ENCODE assay signal across 27 cellular contexts in the genomic region with DNA sequence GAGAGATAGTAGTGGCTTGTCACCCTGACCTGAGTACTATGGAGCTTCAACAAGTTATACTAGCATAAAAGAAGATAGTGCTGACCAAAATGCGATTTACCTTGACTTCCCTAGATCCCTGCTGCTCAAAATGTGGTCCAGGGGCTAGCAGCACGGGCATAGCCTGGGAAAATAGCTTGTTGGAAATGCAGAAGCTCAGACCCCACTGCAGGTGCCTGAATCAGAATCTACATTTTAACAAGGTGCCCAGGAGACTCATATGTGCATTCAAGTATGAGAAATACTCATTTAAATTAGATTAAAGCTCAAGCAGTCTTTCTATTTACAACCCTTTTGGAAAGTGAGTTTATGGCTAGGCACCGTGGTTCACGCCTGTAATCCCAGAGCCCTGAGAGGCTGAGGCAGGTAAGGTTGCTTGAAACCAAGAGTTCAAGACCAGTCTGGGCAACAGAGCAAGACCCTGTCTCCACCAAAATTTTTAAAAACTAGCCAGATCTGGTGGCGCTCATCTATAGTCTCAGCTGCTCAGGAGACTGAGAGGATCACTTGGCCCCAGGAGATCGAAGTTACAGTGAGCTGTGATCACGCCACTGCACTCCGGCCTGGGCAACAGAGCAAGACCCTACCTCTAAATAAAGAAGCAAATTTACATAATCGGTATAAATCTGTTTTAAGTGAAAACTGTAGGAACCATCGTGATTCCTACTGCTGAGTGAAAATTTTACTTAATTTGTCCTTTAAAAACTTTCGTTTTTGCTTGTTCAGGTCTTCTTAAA. TPM values are rescaled to one million over a fixed set of nuclear protein-coding genes. Genes with fewer than 3 reads are reported as not detected.
DNase-seq lines count a peak whose midpoint lies in the region; ATAC-seq, FAIRE-seq and TF ChIP-seq lines count a peak whose summit lies in the region.
"Had no signal": no experiment of that assay in that cellular context is flagged by ENCODE, and none has a peak within 500 bp of the region (broad histone marks: within the 10 kb centered on the region; RNA-seq: fewer than 3 reads in every experiment).

No MANE protein-coding gene starts in this region.

- TF ChIP-seq CTCF in A673 (conservative IDR thresholded peaks at IDR 0.05; ENCODE audit: low read depth, low read length) = no peak
- TF ChIP-seq CTCF in HEK293 (tag by site-specific recombination; IDR thresholded peaks at IDR 0.05) = no peak
- TF ChIP-seq CTCF in WTC11 (IDR thresholded peaks at IDR 0.05) = no peak
- no peak for TF ChIP-seq CTCF in HepG2 (CRISPR knock-in tag; IDR thresholded peaks at IDR 0.05)

- no peak overlapping the region for H3K4me3 ChIP-seq in A673 (ENCODE audit: low read depth, low read length, poor library complexity, severe bottlenecking)
- no peak overlapping the region for H3K4me3 ChIP-seq in HEK293 (ENCODE audit: low read depth, low read length)
- no peak overlapping the region for H3K4me3 ChIP-seq in HepG2 (replicated peaks in 1 of 3; ENCODE audit: insufficient read depth in 1 of 3, low read depth in 2 of 3, low read length in 3 of 3)
- H3K4me3 ChIP-seq: BLaER1 treated with 17β-estradiol and CSF1 and Interleukin-3, amounts not matched to agents 10 nM and 100 nM; GM12878 had no signal

- DNase-seq in A673 (ENCODE audit: low spot score) (no peak), WTC11 (ENCODE audit: low spot score) (no peak), HepG2 (ENCODE audit: low spot score) (no peak), G401 (ENCODE audit: low spot score) (no peak), DMS153 treated with DMSO at 0.1 percent for 48 hours (lab: John Stamatoyannopoulos, UW; ENCODE audit: unreplicated experiment) (no peak), GM19239 (ENCODE audit: insufficient read length, low spot score) (no peak)
- DNase-seq: ACHN; AML-193; BE2C; CD4-positive, alpha-beta T cell; CD8-positive, alpha-beta memory T cell; DMS 273 treated with DMSO at 0.1 percent for 48 hours; DMS53; DMS79 treated with DMSO at 0.1 percent for 48 hours; GDM1; H7; HCEC 1CT had no signal

- H3K4me1 Mint-ChIP-seq in WTC11 = no peaks in the 10 kb centered on the region
- H3K4me1 Mint-ChIP-seq: CD14-positive monocyte; CD8-positive, alpha-beta memory T cell had no signal

- peaks cover 33% of the 10 kb centered on the region for H3K79me2 ChIP-seq in HepG2 (ENCODE audit: insufficient read depth, low read length)

- H3K9ac ChIP-seq in HepG2 (ENCODE audit: insufficient read depth, low read depth, low read length) = no peak overlapping the region
- H3K9ac ChIP-seq: BLaER1 treated with 17β-estradiol and CSF1 and Interleukin-3, amounts not matched to agents 10 nM and 100 nM had no signal

- TF ChIP-seq EP300 in HepG2 (IDR thresholded peaks at IDR 0.05; ENCODE audit: low read depth in 2 of 2, low read length in 2 of 2) (no peak), HepG2 (CRISPR knock-in tag; IDR thresholded peaks at IDR 0.05; ENCODE audit: borderline replicate concordance) (no peak)

- no TSS peak for BruUV-seq in A673 (replicated peaks; lab: Mats Ljungman, UMichigan)
- BruUV-seq in HepG2 (replicated peaks; lab: Mats Ljungman, UMichigan) = TSS peak; percentile 0

- H3K36me3 ChIP-seq in A673 (ENCODE audit: insufficient read depth, low read length, poor library complexity, severe bottlenecking) = no peaks in the 10 kb centered on the region
- no peaks in the 10 kb centered on the region for H3K36me3 ChIP-seq in HEK293 (ENCODE audit: control insufficient read depth in 2 of 2, insufficient read depth in 1 of 2, low read length in 2 of 2)
- peaks cover 30 to 85% of the 10 kb centered on the region in 2 experiments for H3K36me3 ChIP-seq in HepG2 (replicated peaks in 1 of 2; ENCODE audit: control insufficient read depth in 1 of 2, insufficient read depth in 2 of 2, low read length in 2 of 2)
- H3K36me3 ChIP-seq: BE2C; BLaER1 treated with 17β-estradiol and CSF1 and Interleukin-3, amounts not matched to agents 10 nM and 100 nM had no signal

- no peaks in the 10 kb centered on the region for H3K9me3 Mint-ChIP-seq in WTC11
- H3K9me3 Mint-ChIP-seq: CD4-positive, alpha-beta T cell; CD8-positive, alpha-beta memory T cell had no signal

- POLR2A ChIA-PET in A673 (lab: Charles Lee; ENCODE audit: low non-redundant PET) (no interaction called here), HEK293 (lab: Yijun Ruan, JAX) (no interaction called here), WTC11 (lab: Charles Lee) (no interaction called here), HepG2 (lab: Yijun Ruan, JAX) (interaction anchor here (0.9 to 2.5 kb wide), 4 partner anchors 9 to 54 kb away, joined by 4 to 10 read pairs (median 4); no protein-coding TSS in a partner anchor)

- no peak overlapping the region for H3K4me3 Mint-ChIP-seq in WTC11
- H3K4me3 Mint-ChIP-seq: CD14-positive monocyte; CD4-positive, alpha-beta T cell; CD8-positive, alpha-beta memory T cell had no signal

- no peak overlapping the region for H2AFZ ChIP-seq in HepG2 (ENCODE audit: low read length)

- H3K27me3 ChIP-seq in A673 (replicated peaks; ENCODE audit: insufficient read depth, low read depth, low read length, poor library complexity) (no peaks in the 10 kb centered on the region), HepG2 (ENCODE audit: control insufficient read depth in 1 of 2, insufficient read depth in 2 of 2, low read length in 2 of 2) (no peaks in the 10 kb centered on the region)
- H3K27me3 ChIP-seq: BLaER1 treated with 17β-estradiol and CSF1 and Interleukin-3, amounts not matched to agents 10 nM and 100 nM had no signal

- no peak for ATAC-seq in WTC11
- no peak for ATAC-seq in HepG2
- ATAC-seq in GM21825 (IDR thresholded peaks at IDR 0.05; ENCODE audit: unreplicated experiment) = no peak
- ATAC-seq: GM12878 had no signal

- H3K9me3 ChIP-seq in A673 (ENCODE audit: low read depth, low read length, poor library complexity, severe bottlenecking) = no peaks in the 10 kb centered on the region
- H3K9me3 ChIP-seq in HEK293 (ENCODE audit: control insufficient read depth, insufficient read depth, low read depth, low read length) = no peaks in the 10 kb centered on the region
- no peaks in the 10 kb centered on the region for H3K9me3 ChIP-seq in HepG2 (ENCODE audit: low read length)
- H3K9me3 ChIP-seq: BE2C had no signal

- intact Hi-C loops in A673 (cut with micrococcal nuclease; ENCODE audit: unreplicated experiment) = no loop called here
- intact Hi-C loops in HepG2 (cut with micrococcal nuclease; ENCODE audit: unreplicated experiment) = loop anchor here (10.0 kb wide), 1 partner anchor 123 kb away; no protein-coding TSS in a partner anchor

- no peak overlapping the region for H3K4me2 ChIP-seq in HepG2 (ENCODE audit: low read depth, low read length)

- H3K27ac ChIP-seq in A673 (ENCODE audit: low read depth, low read length, poor library complexity, severe bottlenecking) (peak overlapping the region; percentile 75), HEK293 (ENCODE audit: extremely low read depth, low read depth, low read length) (no peak overlapping the region), HepG2 (ENCODE audit: extremely low read length, insufficient read depth, low read length) (peak overlapping the region; percentile 3)
- H3K27ac ChIP-seq: 22Rv1; BLaER1 treated with 17β-estradiol and CSF1 and Interleukin-3, amounts not matched to agents 10 nM and 100 nM had no signal

- CTCF ChIA-PET in A673 (lab: Charles Lee) = no interaction called here
- CTCF ChIA-PET in HEK293 (lab: Yijun Ruan, JAX) = interaction anchor here (0.7 kb wide), 2 partner anchors 176 to 366 kb away, joined by 3 read pairs; no protein-coding TSS in a partner anchor
- CTCF ChIA-PET in WTC11 (lab: Charles Lee) = no interaction called here
- CTCF ChIA-PET in HepG2 (lab: Yijun Ruan, JAX; ENCODE audit: low intra/inter-chr PET ratio, low total read pairs) = no interaction called here

- TF ChIP-seq POLR2A in HepG2 (IDR thresholded peaks at IDR 0.05; ENCODE audit: insufficient read depth in 1 of 2, low read depth in 2 of 2, low read length in 2 of 2) = no peak; a peak in 2 of 4 replicates

- H4K20me1 ChIP-seq in HepG2 (ENCODE audit: insufficient read depth, low read length) = peaks cover 11% of the 10 kb centered on the region
- H4K20me1 ChIP-seq: BLaER1 treated with 17β-estradiol and CSF1 and Interleukin-3, amounts not matched to agents 10 nM and 100 nM had no signal

- peaks cover 2% of the 10 kb centered on the region for H3K27me3 Mint-ChIP-seq in WTC11 (ENCODE audit: low read depth)
- H3K27me3 Mint-ChIP-seq: CD4-positive, alpha-beta T cell had no signal

- H3K36me3 Mint-ChIP-seq in WTC11 = no peaks in the 10 kb centered on the region
- H3K36me3 Mint-ChIP-seq: CD14-positive monocyte; CD8-positive, alpha-beta memory T cell had no signal

- H3K27ac Mint-ChIP-seq in WTC11 = no peak overlapping the region
- H3K27ac Mint-ChIP-seq: CD14-positive monocyte; CD4-positive, alpha-beta T cell; CD8-positive, alpha-beta memory T cell had no signal

- no peak for TF ChIP-seq RAD21 in HepG2 (CRISPR knock-in tag; IDR thresholded peaks at IDR 0.05)

- peaks cover 17% of the 10 kb centered on the region for H3K4me1 ChIP-seq in A673 (ENCODE audit: insufficient read depth, low read length, poor library complexity, severe bottlenecking)
- H3K4me1 ChIP-seq in HEK293 (ENCODE audit: control insufficient read depth, insufficient read depth, low read length) = no peaks in the 10 kb centered on the region
- H3K4me1 ChIP-seq in HepG2 (ENCODE audit: insufficient read depth, low read length) = peaks cover 88% of the 10 kb centered on the region
- H3K4me1 ChIP-seq: BE2C had no signal

- no peak for FAIRE-seq in HepG2 (lab: Jason Lieb, UNC)
- FAIRE-seq in GM19239 (lab: Jason Lieb, UNC) = no peak
- FAIRE-seq: A204.1, D721Med, GM12878, GM18507, H1 had no signal

- in situ Hi-C loops in HepG2 (cut with HindIII; ENCODE audit: extremely low pct_ligation_motif_present, low pct_unique_long_range_greater_than_20kb) (no loop called here), G401 (cut with HindIII; ENCODE audit: low sequenced_read_pairs) (no loop called here)

- 92% methylated on average over 11 of the region's 11 CpGs for WGBS in HepG2 (ENCODE audit: low lambda C conversion rate)

RNA-seq across cellular contexts. Expression of gene APOH, which starts 7.3 kb away (rescaled TPM):
- 0.44 and 1.4 TPM in 2 replicates for total RNA-seq in A673 (2021)
- 0.96 to 1.9 TPM (median 1.2 TPM) in 3 replicates for total RNA-seq in WTC11 (2021)
- 2,482 and 4,846 TPM in 2 replicates for total RNA-seq in HepG2 (2016; rRNA removed; fragmentation: Illumina TruSeq; extraction: Trizol)
- total RNA-seq in HepG2 (2016; cell fraction: cytosol; rRNA removed; fragmentation: Illumina TruSeq; extraction: Trizol; ENCODE audit: low read depth) = 1,150 and 1,183 TPM in 2 replicates
- total RNA-seq in HepG2 (2016; cell fraction: insoluble cytoplasmic fraction; rRNA removed; fragmentation: Illumina TruSeq; extraction: Trizol) = 2,465 and 4,724 TPM in 2 replicates
- total RNA-seq in HepG2 (2016; cell fraction: membrane; rRNA removed; fragmentation: Illumina TruSeq; extraction: Trizol) = 1,158 and 1,221 TPM in 2 replicates
- 3,038 and 3,639 TPM in 2 replicates for total RNA-seq in HepG2 (2016; cell fraction: nucleus; rRNA removed; fragmentation: Illumina TruSeq; extraction: Trizol)
- polyA plus RNA-seq in HepG2 (2011; rRNA removed) = 5,538 and 5,748 TPM in 2 replicates
- 2,927 and 4,844 TPM in 2 replicates for polyA plus RNA-seq in HepG2 (2011; cell fraction: cytosol; rRNA removed)
- 1,326 and 1,783 TPM in 2 replicates for polyA plus RNA-seq in HepG2 (2011; cell fraction: nucleus; rRNA removed)
- polyA plus RNA-seq in HepG2 (2012) = 3,089 and 3,460 TPM in 2 replicates
- 1,295 and 1,314 TPM in 2 replicates for polyA plus RNA-seq in HepG2 (2016; cell fraction: cytosol; fragmentation: Illumina TruSeq; extraction: Trizol; ENCODE audit: low read depth)
- 2,481 and 2,611 TPM in 2 replicates for polyA plus RNA-seq in HepG2 (2016; cell fraction: insoluble cytoplasmic fraction; fragmentation: Illumina TruSeq; extraction: Trizol; ENCODE audit: low read depth)
- 1,085 and 1,169 TPM in 2 replicates for polyA plus RNA-seq in HepG2 (2016; cell fraction: membrane; fragmentation: Illumina TruSeq; extraction: Trizol; ENCODE audit: low read depth)
- polyA plus RNA-seq in HepG2 (2016; cell fraction: nucleus; fragmentation: Illumina TruSeq; extraction: Trizol; ENCODE audit: insufficient read depth, low read depth) = 4,801 and 5,262 TPM in 2 replicates
- polyA minus RNA-seq in HepG2 (2011; rRNA and poly(A)+ RNA removed; ENCODE audit: low replicate concordance) = 0.80 and 1,354 TPM in 2 replicates
- 959 and 1,296 TPM in 2 replicates for polyA minus RNA-seq in HepG2 (2011; cell fraction: cytosol; rRNA and poly(A)+ RNA removed)
- 534 and 903 TPM in 2 replicates for polyA minus RNA-seq in HepG2 (2011; cell fraction: nucleus; rRNA and poly(A)+ RNA removed)
- total RNA-seq in G401 (2014; rRNA removed; shearing (Covaris generic)) = not detected in 2 replicates
- total RNA-seq: CD4-positive, alpha-beta T cell; CD8-positive, alpha-beta memory T cell; H1; H7 had no signal
- polyA plus RNA-seq: CD14-positive monocyte; CD8-positive, alpha-beta memory T cell; GM12878; H1 had no signal

RNA-seq across cellular contexts. Expression of gene CEP112, which starts 30.0 kb away (rescaled TPM):
- total RNA-seq in A673 (2021) (27.2 and 28.0 TPM in 2 replicates), WTC11 (2021) (4.4 to 6.1 TPM (median 5.3 TPM) in 3 replicates), HepG2 (2016; rRNA removed; fragmentation: Illumina TruSeq; extraction: Trizol) (2.7 and 3.4 TPM in 2 replicates)
- 3.5 and 4.8 TPM in 2 replicates for total RNA-seq in HepG2 (2016; cell fraction: cytosol; rRNA removed; fragmentation: Illumina TruSeq; extraction: Trizol; ENCODE audit: low read depth)
- 1.9 and 2.3 TPM in 2 replicates for total RNA-seq in HepG2 (2016; cell fraction: insoluble cytoplasmic fraction; rRNA removed; fragmentation: Illumina TruSeq; extraction: Trizol)
- total RNA-seq in HepG2 (2016; cell fraction: membrane; rRNA removed; fragmentation: Illumina TruSeq; extraction: Trizol) = 2.1 and 2.2 TPM in 2 replicates
- total RNA-seq in HepG2 (2016; cell fraction: nucleus; rRNA removed; fragmentation: Illumina TruSeq; extraction: Trizol) = 5.8 TPM in 2 replicates
- polyA plus RNA-seq in HepG2 (2011; rRNA removed) = 1.1 and 1.2 TPM in 2 replicates
- polyA plus RNA-seq in HepG2 (2011; cell fraction: cytosol; rRNA removed) = 1.0 and 1.1 TPM in 2 replicates
- polyA plus RNA-seq in HepG2 (2011; cell fraction: nucleus; rRNA removed) = 0.85 and 2.0 TPM in 2 replicates
- polyA plus RNA-seq in HepG2 (2012) = 2.5 and 3.1 TPM in 2 replicates
- 0.72 TPM in 2 replicates for polyA plus RNA-seq in HepG2 (2016; cell fraction: cytosol; fragmentation: Illumina TruSeq; extraction: Trizol; ENCODE audit: low read depth)
- polyA plus RNA-seq in HepG2 (2016; cell fraction: insoluble cytoplasmic fraction; fragmentation: Illumina TruSeq; extraction: Trizol; ENCODE audit: low read depth) = 2.2 and 2.8 TPM in 2 replicates
- 0.88 and 0.91 TPM in 2 replicates for polyA plus RNA-seq in HepG2 (2016; cell fraction: membrane; fragmentation: Illumina TruSeq; extraction: Trizol; ENCODE audit: low read depth)
- polyA plus RNA-seq in HepG2 (2016; cell fraction: nucleus; fragmentation: Illumina TruSeq; extraction: Trizol; ENCODE audit: insufficient read depth, low read depth) = 2.9 and 3.7 TPM in 2 replicates
- polyA minus RNA-seq in HepG2 (2011; rRNA and poly(A)+ RNA removed; ENCODE audit: low replicate concordance) = 0.40 and 1.5 TPM in 2 replicates
- 1.1 and 2.5 TPM in 2 replicates for polyA minus RNA-seq in HepG2 (2011; cell fraction: cytosol; rRNA and poly(A)+ RNA removed)
- polyA minus RNA-seq in HepG2 (2011; cell fraction: nucleus; rRNA and poly(A)+ RNA removed) = 11.3 and 12.9 TPM in 2 replicates
- 4.5 and 9.6 TPM in 2 replicates for total RNA-seq in G401 (2014; rRNA removed; shearing (Covaris generic))

Comparison
In these comparisons a context has a peak if more than half of its experiments do, and no peak if none do; other contexts are left out.
1. RNA of gene APOH, which starts 7.3 kb away (total RNA-seq): 1,150 to 4,846 TPM in HepG2; 0.44 to 1.4 TPM in A673, 0.96 to 1.9 TPM in WTC11 and not detected in G401; every median in the first group is over 100 times any median in the second.